8 cellular contexts compared by ENCODE assay signal in genomic region chr3:9940746-9941145, GRCh38.
"Had no signal": no experiment of that assay in that cellular context is flagged by ENCODE, and none has a peak within 500 bp of the region (broad histone marks: within the 10 kb centered on the region; RNA-seq: fewer than 3 reads in every experiment).

No MANE protein-coding gene starts in this region.

- ATAC-seq: GM23338, HCT116, HepG2 had no signal

- H3K4me1 Mint-ChIP-seq: GM23338 had no signal

- H3K4me3 ChIP-seq: GM23338, HAP-1 had no signal

- H3K27ac Mint-ChIP-seq: GM23338, IgD-negative memory B cell had no signal

- H3K4me3 Mint-ChIP-seq: GM23338, IgD-negative memory B cell had no signal

- DNase-seq: KBM-7 had no signal

- H3K27me3 Mint-ChIP-seq: IgD-negative memory B cell had no signal

- H3K9me3 Mint-ChIP-seq: GM23338, IgD-negative memory B cell had no signal

- H3K4me1 ChIP-seq: HAP-1 had no signal

- H3K9me3 ChIP-seq: HAP-1 had no signal

- H3K27ac ChIP-seq: HL-60, KMS-11 had no signal
